Comparison of ENCODE assay signal across 9 cellular contexts in genomic region chr4:147942729-147943128, GRCh38.
DNase-seq lines count a peak whose midpoint lies in the region; ATAC-seq, FAIRE-seq and TF ChIP-seq lines count a peak whose summit lies in the region.
"Had no signal": no experiment of that assay in that cellular context is flagged by ENCODE, and none has a peak within 500 bp of the region (broad histone marks: within the 10 kb centered on the region; RNA-seq: fewer than 3 reads in every experiment).

No MANE protein-coding gene starts in this region.

- peaks cover 3% of the 10 kb centered on the region; the same call in 1 of the 2 replicates for H4K20me1 ChIP-seq in GM12878 (ENCODE audit: control insufficient read depth, insufficient read depth)

- no peaks in the 10 kb centered on the region for H3K27me3 Mint-ChIP-seq in CD4-positive, CD25-positive, alpha-beta regulatory T cell

- no peak overlapping the region for H3K4me3 ChIP-seq in CD4-positive, CD25-positive, alpha-beta regulatory T cell (ENCODE audit: low read depth, low read length)
- H3K4me3 ChIP-seq in GM12878 = no peak overlapping the region

- no peaks in the 10 kb centered on the region for H3K9me3 ChIP-seq in CD4-positive, CD25-positive, alpha-beta regulatory T cell (ENCODE audit: control insufficient read depth in 2 of 2, low read length in 2 of 2)
- H3K9me3 ChIP-seq in GM12878 (replicated peaks; ENCODE audit: control insufficient read depth, insufficient read depth, low read length) = no peaks in the 10 kb centered on the region; the same call in 2 of the 3 replicates

- H3K27ac Mint-ChIP-seq in CD4-positive, CD25-positive, alpha-beta regulatory T cell = peak overlapping the region; percentile 3 to 67 (median 24)

- intact Hi-C loops in GM12878 (cut with micrococcal nuclease; ENCODE audit: unreplicated experiment) = loop anchor here (5.0 kb wide), 1 partner anchor 115 kb away; no protein-coding TSS in a partner anchor

- H2AFZ ChIP-seq in GM12878 (ENCODE audit: control insufficient read depth, low read depth, low read length) = no peak overlapping the region

- FAIRE-seq in GM12878 (lab: Jason Lieb, UNC) = no peak

- peaks cover 26% of the 10 kb centered on the region for H3K36me3 Mint-ChIP-seq in CD4-positive, CD25-positive, alpha-beta regulatory T cell

- no peaks in the 10 kb centered on the region for H3K27me3 ChIP-seq in CD4-positive, CD25-positive, alpha-beta regulatory T cell (ENCODE audit: control insufficient read depth, insufficient read depth, low read length)
- no peaks in the 10 kb centered on the region for H3K27me3 ChIP-seq in GM12878 (replicated peaks in 1 of 2; ENCODE audit: control insufficient read depth in 2 of 2, insufficient read depth in 2 of 2, low read length in 1 of 2)
- H3K27me3 ChIP-seq: brain microvascular endothelial cell had no signal

- H3K27ac ChIP-seq in CD4-positive, CD25-positive, alpha-beta regulatory T cell (ENCODE audit: insufficient read depth, low read length, poor library complexity, severe bottlenecking) = no peak overlapping the region
- H3K27ac ChIP-seq in GM12878 (ENCODE audit: control insufficient read depth, insufficient read depth) = no peak overlapping the region
- H3K27ac ChIP-seq: brain microvascular endothelial cell had no signal

- no TSS peak for BruUV-seq in GM12878 (replicated peaks; lab: Mats Ljungman, UMichigan)

- TF ChIP-seq CTCF in GM12878 (IDR thresholded peaks at IDR 0.05 in 2 of 3, conservative IDR thresholded peaks at IDR 0.05 in 1 of 3; ENCODE audit: control insufficient read depth in 2 of 3, extremely low read depth in 1 of 3, insufficient read depth in 1 of 3, low read depth in 3 of 3, low read length in 3 of 3) (no peak), GM10248 (IDR thresholded peaks at IDR 0.05; ENCODE audit: control extremely low read depth, extremely low read depth, low read depth, missing control alignments) (no peak)

- SMC1A ChIA-PET in GM12878 (lab: Charles Lee; ENCODE audit: uncharacterized antibody, unreplicated experiment) = interaction anchor here (0.8 to 1.9 kb wide), 17 partner anchors 10 to 1632 kb away, joined by 3 to 13 read pairs (median 4); partner anchors contain the start of gene TMEM184C

- TF ChIP-seq RAD21 in GM12878 (IDR thresholded peaks at IDR 0.05; ENCODE audit: insufficient read depth, low read depth, low read length) = no peak

- no peak for TF ChIP-seq POLR2A in GM12878 (IDR thresholded peaks at IDR 0.05; ENCODE audit: low read depth, low read length)

- in situ Hi-C loops in GM12878 (cut with MboI) = no loop called here

- CTCF ChIA-PET in GM12878 (lab: Yijun Ruan, JAX) (interaction anchor here (0.7 to 2.5 kb wide), 6 partner anchors 12 to 114 kb away, joined by 3 to 10 read pairs (median 8); no protein-coding TSS in a partner anchor), GM10248 (lab: Yijun Ruan, JAX) (interaction anchor here (0.8 to 1.5 kb wide), 4 partner anchors 12 to 115 kb away, joined by 3 read pairs; no protein-coding TSS in a partner anchor)

- peak overlapping the region in 1 of 4 donors; percentile 6 for H3K4me3 Mint-ChIP-seq in CD4-positive, CD25-positive, alpha-beta regulatory T cell

- peak overlapping the region; percentile 32 for H3K4me2 ChIP-seq in GM12878 (ENCODE audit: control insufficient read depth, insufficient read depth)

- no peaks in the 10 kb centered on the region for H3K4me1 ChIP-seq in CD4-positive, CD25-positive, alpha-beta regulatory T cell (ENCODE audit: control insufficient read depth, insufficient read depth, low read length, poor library complexity, severe bottlenecking)
- H3K4me1 ChIP-seq in GM12878 (ENCODE audit: control insufficient read depth, insufficient read depth, low read length) = peaks cover 21% of the 10 kb centered on the region

- RAD21 ChIA-PET in GM12878 (lab: Charles Lee; ENCODE audit: unreplicated experiment) = interaction anchor here (0.8 to 1.2 kb wide), 6 partner anchors 12 to 157 kb away, joined by 3 to 9 read pairs (median 3); no protein-coding TSS in a partner anchor

- peaks cover 4 to 20% (median 15%) of the 10 kb centered on the region in 4 donors for H3K4me1 Mint-ChIP-seq in CD4-positive, CD25-positive, alpha-beta regulatory T cell

- no peak for DNase-seq in CD4-positive, CD25-positive, alpha-beta regulatory T cell
- DNase-seq in GM12878 (ENCODE audit: low read depth, low spot score) (no peak), DMS153 treated with DMSO at 0.1 percent for 48 hours (lab: John Stamatoyannopoulos, UW; ENCODE audit: unreplicated experiment) (no peak), GOT3 (lab: John Stamatoyannopoulos, UW) (no peak), ureter (ENCODE audit: low spot score) (no peak), GM10248 (ENCODE audit: extremely low spot score) (no peak)
- DNase-seq: brain microvascular endothelial cell had no signal

- H3K9ac ChIP-seq in GM12878 (ENCODE audit: control insufficient read depth, insufficient read depth, low read length) = no peak overlapping the region

- POLR2A ChIA-PET in GM12878 (lab: Charles Lee) = interaction anchor here (0.9 to 1.1 kb wide), 2 partner anchors 27 to 114 kb away, joined by 3 read pairs; no protein-coding TSS in a partner anchor
- POLR2A ChIA-PET in GM10248 (lab: Yijun Ruan, JAX) = interaction anchor here (0.6 kb wide), 1 partner anchor 259 kb away, joined by 3 read pairs; the partner anchor contains the start of gene PRMT9

- TF ChIP-seq EP300 in GM12878 (IDR thresholded peaks at IDR 0.05; ENCODE audit: borderline replicate concordance in 1 of 2, control insufficient read depth in 1 of 2, low read depth in 2 of 2, low read length in 2 of 2) = no peak

- 68% methylated on average over 5 of the region's 5 CpGs for WGBS in GM12878 (ENCODE audit: insufficient coverage, insufficient replicate concordance, low lambda C conversion rate, missing lambda C conversion rate)

- peaks cover 0 to 2% (median 0%) of the 10 kb centered on the region in 7 donors for H3K9me3 Mint-ChIP-seq in CD4-positive, CD25-positive, alpha-beta regulatory T cell

- ATAC-seq in CD4-positive, CD25-positive, alpha-beta regulatory T cell (ENCODE audit: low read depth in 2 of 2) = no peak
- ATAC-seq in GM19397 (IDR thresholded peaks at IDR 0.05; ENCODE audit: unreplicated experiment) (peak; percentile 34), HG03066 (IDR thresholded peaks at IDR 0.05; ENCODE audit: low read depth, unreplicated experiment) (peak; percentile 22), GM12878 (peak; percentile 67)

- peaks cover 6% of the 10 kb centered on the region for H3K36me3 ChIP-seq in CD4-positive, CD25-positive, alpha-beta regulatory T cell (ENCODE audit: control insufficient read depth, insufficient read depth, low read length)
- H3K36me3 ChIP-seq in GM12878 (ENCODE audit: control insufficient read depth in 2 of 2, insufficient read depth in 2 of 2, low read length in 1 of 2) = peaks cover 0 to 11% of the 10 kb centered on the region in 2 experiments; a peak in 3 of 4 replicates
- H3K36me3 ChIP-seq: brain microvascular endothelial cell had no signal

- no peaks in the 10 kb centered on the region for H3K79me2 ChIP-seq in GM12878 (ENCODE audit: control insufficient read depth, insufficient read depth, low read length)

TF ChIP-seq in GM12878, 131 proteins besides CTCF, POLR2A, EP300 and RAD21:
- TF ChIP-seq, protein P1, sequence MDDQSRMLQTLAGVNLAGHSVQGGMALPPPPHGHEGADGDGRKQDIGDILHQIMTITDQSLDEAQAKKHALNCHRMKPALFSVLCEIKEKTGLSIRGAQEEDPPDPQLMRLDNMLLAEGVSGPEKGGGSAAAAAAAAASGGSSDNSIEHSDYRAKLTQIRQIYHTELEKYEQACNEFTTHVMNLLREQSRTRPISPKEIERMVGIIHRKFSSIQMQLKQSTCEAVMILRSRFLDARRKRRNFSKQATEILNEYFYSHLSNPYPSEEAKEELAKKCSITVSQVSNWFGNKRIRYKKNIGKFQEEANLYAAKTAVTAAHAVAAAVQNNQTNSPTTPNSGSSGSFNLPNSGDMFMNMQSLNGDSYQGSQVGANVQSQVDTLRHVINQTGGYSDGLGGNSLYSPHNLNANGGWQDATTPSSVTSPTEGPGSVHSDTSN (IDR thresholded peaks at IDR 0.05; ENCODE audit: insufficient replicate concordance, low read depth, low read length) = no peak
- TF ChIP-seq SRF (IDR thresholded peaks at IDR 0.05; ENCODE audit: low read depth in 2 of 2, low read length in 2 of 2) = peak; percentile 19 to 30; a peak in 2 of 4 replicates
TF ChIP-seq in GM12878: peak in this region for 1.

Comparison
In these comparisons a context has a peak if more than half of its experiments do, and no peak if none do; other contexts are left out.
1. ATAC-seq: peak in GM19397 (single experiment), HG03066 (single experiment) and GM12878 (single experiment); none in CD4-positive, CD25-positive, alpha-beta regulatory T cell (0 of 2).